Comparison of ENCODE assay signal across 21 cellular contexts in genomic region chr10:112634096-112634830, GRCh38.
DNase-seq lines count a peak whose midpoint lies in the region; FAIRE-seq and TF ChIP-seq lines count a peak whose summit lies in the region.
"Had no signal": no experiment of that assay in that cellular context is flagged by ENCODE, and none has a peak within 500 bp of the region (broad histone marks: within the 10 kb centered on the region; RNA-seq: fewer than 3 reads in every experiment).

No MANE protein-coding gene starts in this region.

- no peaks in the 10 kb centered on the region for H3K36me3 ChIP-seq in ACC112 (ENCODE audit: insufficient read depth, low read length)
- no peaks in the 10 kb centered on the region for H3K36me3 ChIP-seq in keratinocyte (ENCODE audit: control insufficient read depth in 2 of 2, extremely low read depth in 1 of 2, insufficient read depth in 2 of 2, low read length in 2 of 2)
- H3K36me3 ChIP-seq in left ventricle myocardium inferior = no peaks in the 10 kb centered on the region
- H3K36me3 ChIP-seq: upper lobe of left lung had no signal

- intact Hi-C loops in activated T-helper 2 cell treated with anti-CD3 and anti-CD28 coated beads, Interferon-gamma antibody, Interleukin-2, Interleukin-4, amounts not matched to agents 10 μg/mL and 5 μg/mL and 100 μg/mL, durations not matched to agents 14 hours and 24 hours and 36 hours (cut with micrococcal nuclease) = no loop called here
- intact Hi-C loops in left ventricle myocardium inferior (cut with micrococcal nuclease) = no loop called here

- no peaks in the 10 kb centered on the region for H3K36me3 Mint-ChIP-seq in activated T-helper 2 cell treated with anti-CD3 and anti-CD28 coated beads, Interferon-gamma antibody, Interleukin-2, Interleukin-4, amounts not matched to agents 10 μg/mL and 5 μg/mL and 100 μg/mL, durations not matched to agents 14 hours and 24 hours and 36 hours (ENCODE audit: low read depth)

- no peaks in the 10 kb centered on the region for H3K27me3 Mint-ChIP-seq in activated T-helper 2 cell treated with anti-CD3 and anti-CD28 coated beads, Interferon-gamma antibody, Interleukin-2, Interleukin-4, amounts not matched to agents 10 μg/mL and 5 μg/mL and 100 μg/mL, durations not matched to agents 14 hours and 24 hours and 36 hours (ENCODE audit: low read depth)
- H3K27me3 Mint-ChIP-seq: activated naive CD4-positive, alpha-beta T cell treated with anti-CD3 and anti-CD28 coated beads, Interleukin-2, amount 50 U/mL, for 24 hours; naive thymus-derived CD4-positive, alpha-beta T cell had no signal

- no peak overlapping the region for H3K27ac Mint-ChIP-seq in activated T-helper 2 cell treated with anti-CD3 and anti-CD28 coated beads, Interferon-gamma antibody, Interleukin-2, Interleukin-4, amounts not matched to agents 10 μg/mL and 5 μg/mL and 100 μg/mL, durations not matched to agents 14 hours and 24 hours and 36 hours
- H3K27ac Mint-ChIP-seq: activated naive CD4-positive, alpha-beta T cell treated with anti-CD3 and anti-CD28 coated beads, Interleukin-2, amount 50 U/mL, for 24 hours; CD8-positive, alpha-beta T cell; naive thymus-derived CD4-positive, alpha-beta T cell had no signal

- no peak overlapping the region for H2AFZ ChIP-seq in ACC112 (ENCODE audit: low read length, unreplicated experiment)
- no peak overlapping the region for H2AFZ ChIP-seq in keratinocyte (ENCODE audit: control insufficient read depth, low read length)

- TF ChIP-seq CTCF in cardiac fibroblast (IDR thresholded peaks at IDR 0.05; ENCODE audit: low read depth, low read length) (no peak), keratinocyte (optimal IDR thresholded peaks at IDR 0.05 in 1 of 3, IDR thresholded peaks at IDR 0.05 in 1 of 3, conservative IDR thresholded peaks at IDR 0.05 in 1 of 3; ENCODE audit: extremely low read depth in 1 of 3, insufficient read depth in 2 of 3, low read length in 3 of 3) (no peak), left ventricle myocardium inferior (IDR thresholded peaks at IDR 0.05; ENCODE audit: borderline replicate concordance) (no peak)

- H3K4me2 ChIP-seq in keratinocyte (ENCODE audit: control insufficient read depth, extremely low read depth, insufficient read depth, low read depth, low read length) = peak overlapping the region; percentile 48

- H3K4me3 ChIP-seq in ACC112 (ENCODE audit: low read depth, low read length) (peak overlapping the region; percentile 11; the same call in 1 of the 2 replicates), cardiac fibroblast (replicated peaks in 1 of 2; ENCODE audit: low read depth in 2 of 2, low read length in 2 of 2) (no peak overlapping the region), keratinocyte (ENCODE audit: control insufficient read depth in 2 of 3, extremely low read depth in 1 of 3, insufficient read depth in 2 of 3, low read depth in 1 of 3, low read length in 3 of 3) (no peak overlapping the region), left ventricle myocardium inferior (no peak overlapping the region)
- H3K4me3 ChIP-seq: upper lobe of left lung had no signal

- H3K9me3 ChIP-seq in keratinocyte (ENCODE audit: control insufficient read depth, low read depth, low read length) (no peaks in the 10 kb centered on the region), left ventricle myocardium inferior (replicated peaks) (no peaks in the 10 kb centered on the region)
- H3K9me3 ChIP-seq: upper lobe of left lung had no signal

- peak; percentile 75 for FAIRE-seq in keratinocyte (lab: Jason Lieb, UNC)
- FAIRE-seq: frontal cortex, GM12892 had no signal

- H3K9me3 Mint-ChIP-seq in activated T-helper 2 cell treated with anti-CD3 and anti-CD28 coated beads, Interferon-gamma antibody, Interleukin-2, Interleukin-4, amounts not matched to agents 10 μg/mL and 5 μg/mL and 100 μg/mL, durations not matched to agents 14 hours and 24 hours and 36 hours = no peaks in the 10 kb centered on the region
- H3K9me3 Mint-ChIP-seq: activated naive CD4-positive, alpha-beta T cell treated with anti-CD3 and anti-CD28 coated beads, Interleukin-2, amount 50 U/mL, for 24 hours; CD8-positive, alpha-beta T cell had no signal

- no peak overlapping the region for H3K4me3 Mint-ChIP-seq in activated T-helper 2 cell treated with anti-CD3 and anti-CD28 coated beads, Interferon-gamma antibody, Interleukin-2, Interleukin-4, amounts not matched to agents 10 μg/mL and 5 μg/mL and 100 μg/mL, durations not matched to agents 14 hours and 24 hours and 36 hours (ENCODE audit: low read depth)
- H3K4me3 Mint-ChIP-seq: activated naive CD4-positive, alpha-beta T cell treated with anti-CD3 and anti-CD28 coated beads, Interleukin-2, amount 50 U/mL, for 24 hours; CD8-positive, alpha-beta T cell; naive thymus-derived CD4-positive, alpha-beta T cell had no signal

- H3K4me1 Mint-ChIP-seq in activated T-helper 2 cell treated with anti-CD3 and anti-CD28 coated beads, Interferon-gamma antibody, Interleukin-2, Interleukin-4, amounts not matched to agents 10 μg/mL and 5 μg/mL and 100 μg/mL, durations not matched to agents 14 hours and 24 hours and 36 hours (ENCODE audit: low read depth) = no peaks in the 10 kb centered on the region
- H3K4me1 Mint-ChIP-seq: activated naive CD4-positive, alpha-beta T cell treated with anti-CD3 and anti-CD28 coated beads, Interleukin-2, amount 50 U/mL, for 24 hours had no signal

- H3K79me2 ChIP-seq in ACC112 (ENCODE audit: control insufficient read depth, insufficient read depth, low read length, unreplicated experiment) (no peaks in the 10 kb centered on the region), keratinocyte (ENCODE audit: control insufficient read depth, insufficient read depth, low read length) (no peaks in the 10 kb centered on the region)

- H3K27ac ChIP-seq in ACC112 (ENCODE audit: low read depth, low read length) (no peak overlapping the region), keratinocyte (ENCODE audit: control insufficient read depth, insufficient read depth, low read length) (no peak overlapping the region), left ventricle myocardium inferior (replicated peaks) (no peak overlapping the region)
- H3K27ac ChIP-seq: upper lobe of left lung had no signal

- no peaks in the 10 kb centered on the region for H3K27me3 ChIP-seq in ACC112 (ENCODE audit: insufficient read depth, low read length)
- no peaks in the 10 kb centered on the region for H3K27me3 ChIP-seq in keratinocyte (ENCODE audit: control insufficient read depth, extremely low read depth, insufficient read depth, low read length)
- no peaks in the 10 kb centered on the region for H3K27me3 ChIP-seq in left ventricle myocardium inferior (ENCODE audit: low read depth)
- H3K27me3 ChIP-seq: upper lobe of left lung had no signal

- H3K4me1 ChIP-seq in ACC112 (ENCODE audit: control insufficient read depth, insufficient read depth, low read length, unreplicated experiment) (peaks cover 26% of the 10 kb centered on the region), keratinocyte (ENCODE audit: control insufficient read depth, extremely low read depth, insufficient read depth, low read length) (peaks cover 21% of the 10 kb centered on the region), left ventricle myocardium inferior (no peaks in the 10 kb centered on the region)
- H3K4me1 ChIP-seq: upper lobe of left lung had no signal

- H4K20me1 ChIP-seq in keratinocyte (ENCODE audit: control insufficient read depth, extremely low read depth, insufficient read depth, low read length) = no peaks in the 10 kb centered on the region

- dilution Hi-C loops in keratinocyte (cut with MboI; ENCODE audit: extremely low pct_ligation_motif_present, low sequenced_read_pairs) = no loop called here

- no peaks in the 10 kb centered on the region for H3K9me1 ChIP-seq in keratinocyte (ENCODE audit: control insufficient read depth, extremely low read depth, insufficient read depth, low read length)

- DNase-seq in M059J (ENCODE audit: low read depth) = peak; percentile 64
- DNase-seq in cardiac fibroblast (ENCODE audit: low read depth in 2 of 2) = peak; percentile 24 to 25
- no peak for DNase-seq in keratinocyte (ENCODE audit: low read depth, low spot score)
- DNase-seq in activated T-helper 2 cell treated with anti-CD3 and anti-CD28 coated beads, Interferon-gamma antibody, Interleukin-2, Interleukin-4, amounts not matched to agents 10 μg/mL and 5 μg/mL and 100 μg/mL, durations not matched to agents 14 hours and 24 hours and 36 hours (ENCODE audit: low spot score) = no peak
- no peak for DNase-seq in stimulated activated CD4-positive, alpha-beta T cell treated with anti-CD3 and anti-CD28 coated beads, Interleukin-2, amount 100 ng/mL, for 48 hours
- DNase-seq in left ventricle myocardium inferior = no peak
- DNase-seq in DMS53 treated with DMSO at 0.1 percent for 48 hours (lab: John Stamatoyannopoulos, UW; ENCODE audit: unreplicated experiment) = no peak
- DNase-seq: activated CD4-positive, alpha-beta T cell treated with anti-CD3 and anti-CD28 coated beads for 48 hours; CD8-positive, alpha-beta T cell; effector memory CD4-positive, alpha-beta T cell; H7; naive thymus-derived CD4-positive, alpha-beta T cell; NCI-H187; NCI-H446 treated with DMSO at 0.1 percent for 48 hours; stimulated activated CD4-positive, alpha-beta T cell treated with anti-CD3 and anti-CD28 coated beads, Interleukin-12 subunit alpha, Interleukin-12 subunit beta, amount 100 ng/mL, for 4 hours; stimulated activated naive CD4-positive, alpha-beta T cell treated with Interleukin-2 at 50 U/mL for 16 hours; upper lobe of left lung had no signal

- no peak overlapping the region for H3K9ac ChIP-seq in keratinocyte (ENCODE audit: control insufficient read depth, extremely low read depth, insufficient read depth, low read length)

Comparison
In these comparisons a context has a peak if more than half of its experiments do, and no peak if none do; other contexts are left out.
1. DNase-seq: peak in M059J (single experiment) and cardiac fibroblast (2 of 2); none in keratinocyte (single experiment), activated T-helper 2 cell treated with anti-CD3 and anti-CD28 coated beads, Interferon-gamma antibody, Interleukin-2, Interleukin-4, amounts not matched to agents 10 μg/mL and 5 μg/mL and 100 μg/mL, durations not matched to agents 14 hours and 24 hours and 36 hours (single experiment), stimulated activated CD4-positive, alpha-beta T cell treated with anti-CD3 and anti-CD28 coated beads, Interleukin-2, amount 100 ng/mL, for 48 hours (0 of 2), left ventricle myocardium inferior (single experiment) and DMS53 treated with DMSO at 0.1 percent for 48 hours (single experiment).